Comparison of ENCODE assay signal across 31 cellular contexts in genomic region chr18:10365901-10366300, GRCh38.
"Had no signal": no experiment of that assay in that cellular context is flagged by ENCODE, and none has a peak within 500 bp of the region (broad histone marks: within the 10 kb centered on the region; RNA-seq: fewer than 3 reads in every experiment).

No MANE protein-coding gene starts in this region.

- H3K27me3 ChIP-seq: left lung, pancreas, suprapubic skin, tibial artery, upper lobe of right lung had no signal

- FAIRE-seq: islet of Langerhans, kidney, pancreas, urothelium cell line had no signal

- H3K9me3 ChIP-seq: pancreas, prostate gland, suprapubic skin, thoracic aorta, upper lobe of right lung had no signal

- H3K27ac Mint-ChIP-seq: immature natural killer cell; naive thymus-derived CD8-positive, alpha-beta T cell; nephron; stimulated activated naive B cell treated with anti-CD40 and anti-IgM and Interleukin-4, amounts not matched to agents 10 μg/mL and 1 μg/mL and 100 μg/mL, for 72 hours had no signal

- H3K4me1 ChIP-seq: left lung, lower lobe of right lung, pancreas, prostate gland, tibial artery, upper lobe of right lung had no signal

- ATAC-seq: left colon; left lung; lower lobe of right lung; naive thymus-derived CD8-positive, alpha-beta T cell; pancreas; right cardiac atrium; sciatic nerve; stimulated activated naive B cell treated with anti-CD40 and anti-IgM and Interleukin-4, amounts not matched to agents 10 μg/mL and 1 μg/mL and 100 μg/mL, for 72 hours; stimulated activated naive CD8-positive, alpha-beta T cell treated with anti-CD3 and anti-CD28 coated beads, Interleukin-15, Interleukin-2, amounts not matched to agents 100 U/mL and 50 U/mL, for 24 hours; upper lobe of right lung had no signal

- DNase-seq: immature natural killer cell; kidney; left colon; left lung; lower lobe of right lung; mammary epithelial cell; mesenchymal stem cell; naive thymus-derived CD8-positive, alpha-beta T cell; nucleus accumbens; pancreas; posterior cingulate gyrus; retina; right cardiac atrium; stimulated activated CD4-positive, alpha-beta T cell treated with anti-CD3 and anti-CD28 coated beads, Interleukin-12 subunit alpha, Interleukin-12 subunit beta, amount 100 ng/mL, for 4 hours; stimulated activated CD4-positive, alpha-beta T cell treated with anti-CD3 and anti-CD28 coated beads, Interleukin-15, amount 100 ng/mL, for 24 hours; stimulated activated CD4-positive, alpha-beta T cell treated with anti-CD3 and anti-CD28 coated beads, Interleukin-2, amount 100 ng/mL, for 24 hours; stimulated activated CD4-positive, alpha-beta T cell treated with anti-CD3 and anti-CD28 coated beads, Interleukin-4, amount 100 ng/mL, for 1 hour; stimulated activated naive B cell treated with anti-CD40 and anti-IgM and Interleukin-4, amounts not matched to agents 10 μg/mL and 1 μg/mL and 100 μg/mL, for 72 hours; stimulated activated naive CD8-positive, alpha-beta T cell treated with anti-CD3 and anti-CD28 coated beads, Interleukin-15, Interleukin-2, amounts not matched to agents 100 U/mL and 50 U/mL, for 24 hours; tibial artery; trophoblast cell; upper lobe of right lung had no signal

- H3K27ac ChIP-seq: left lung, lower lobe of right lung, pancreas, prostate gland, thoracic aorta, tibial artery, upper lobe of right lung had no signal

- H3K4me1 Mint-ChIP-seq: immature natural killer cell; naive thymus-derived CD8-positive, alpha-beta T cell; nephron; neural crest cell; stimulated activated naive B cell treated with anti-CD40 and anti-IgM and Interleukin-4, amounts not matched to agents 10 μg/mL and 1 μg/mL and 100 μg/mL, for 72 hours had no signal

- H3K36me3 ChIP-seq: left lung, lower lobe of right lung, pancreas, prostate gland, suprapubic skin, thoracic aorta, tibial artery, upper lobe of right lung had no signal

- H3K4me3 ChIP-seq: left lung, lower lobe of right lung, pancreas, prostate gland, skin epidermis, suprapubic skin, thoracic aorta, tibial artery, upper lobe of right lung had no signal

- H3K4me3 Mint-ChIP-seq: immature natural killer cell; naive thymus-derived CD8-positive, alpha-beta T cell; nephron; neural crest cell; stimulated activated naive B cell treated with anti-CD40 and anti-IgM and Interleukin-4, amounts not matched to agents 10 μg/mL and 1 μg/mL and 100 μg/mL, for 72 hours had no signal
